ENCODE assay signal across 18 cellular contexts in the genomic region with DNA sequence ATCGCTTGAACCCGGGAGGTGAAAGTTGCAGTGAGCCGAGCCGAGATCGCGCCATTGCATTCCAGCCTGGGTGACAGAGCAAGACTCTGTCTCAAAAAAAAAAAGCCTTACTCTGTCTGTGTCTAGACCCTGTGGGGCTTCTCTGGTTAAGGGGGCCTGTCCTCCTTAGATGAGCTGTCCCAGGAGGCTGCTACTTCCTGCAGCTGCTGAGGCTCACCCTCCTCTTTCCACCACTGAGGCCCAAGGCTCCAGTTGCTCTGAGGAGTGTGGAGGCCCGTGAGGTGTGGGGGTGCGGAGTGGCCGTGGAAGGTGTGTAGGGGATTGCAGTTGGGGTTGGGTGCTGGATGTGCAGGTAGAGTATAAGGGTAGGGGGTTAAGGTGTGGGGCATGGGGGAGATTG. TPM values are rescaled to one million over a fixed set of nuclear protein-coding genes. Genes with fewer than 3 reads are reported as not detected.
DNase-seq lines count a peak whose midpoint lies in the region; ATAC-seq, FAIRE-seq and TF ChIP-seq lines count a peak whose summit lies in the region.
"Had no signal": no experiment of that assay in that cellular context is flagged by ENCODE, and none has a peak within 500 bp of the region (broad histone marks: within the 10 kb centered on the region; RNA-seq: fewer than 3 reads in every experiment).

No MANE protein-coding gene starts in this region.

- H3K9me3 ChIP-seq in BLaER1: no peaks in the 10 kb centered on the region
- no peaks in the 10 kb centered on the region for H3K9me3 ChIP-seq in CD8-positive, alpha-beta memory T cell (ENCODE audit: low read length)
- no peaks in the 10 kb centered on the region for H3K9me3 ChIP-seq in kidney (ENCODE audit: control insufficient read depth in 1 of 2, low read length in 2 of 2)
- no peaks in the 10 kb centered on the region for H3K9me3 ChIP-seq in gastrocnemius medialis
- H3K9me3 ChIP-seq: pancreas, sigmoid colon had no signal

- CTCF ChIA-PET in CD8-positive, alpha-beta memory T cell (lab: Charles Lee): no interaction called here
- CTCF ChIA-PET in activated CD8-positive, alpha-beta T cell treated with anti-CD3 and anti-CD28 coated beads, Interleukin-2, amount 10 ng/mL, durations not matched to agents 7 days and 5 days (lab: Charles Lee): no interaction called here

- peak; percentile 69 for ATAC-seq in activated CD8-positive, alpha-beta T cell treated with anti-CD3 and anti-CD28 coated beads, Interleukin-2, amount 10 ng/mL, durations not matched to agents 7 days and 5 days
- ATAC-seq in HG03520 (IDR thresholded peaks at IDR 0.05; ENCODE audit: unreplicated experiment) (no peak), gastrocnemius medialis (no peak)
- ATAC-seq: pancreas had no signal

- no peak for TF ChIP-seq POLR2A in gastrocnemius medialis (IDR thresholded peaks at IDR 0.05)

- POLR2A ChIA-PET in CD8-positive, alpha-beta memory T cell (lab: Charles Lee): interaction anchor here (0.5 kb wide), 1 partner anchor 29 kb away, joined by 3 read pairs; no protein-coding TSS in a partner anchor
- POLR2A ChIA-PET in activated CD8-positive, alpha-beta T cell treated with anti-CD3 and anti-CD28 coated beads, Interleukin-2, amount 10 ng/mL, durations not matched to agents 7 days and 5 days (lab: Charles Lee): interaction anchor here (1.0 kb wide), 1 partner anchor 12 kb away, joined by 3 read pairs; no protein-coding TSS in a partner anchor

- H3K4me3 ChIP-seq in BLaER1 (peak overlapping the region; percentile 50; the same call in 1 of the 2 replicates), kidney (ENCODE audit: low read length in 2 of 2) (no peak overlapping the region), dorsolateral prefrontal cortex (no peak overlapping the region), gastrocnemius medialis (no peak overlapping the region)
- no peak overlapping the region for H3K4me3 ChIP-seq in CD8-positive, alpha-beta memory T cell (ENCODE audit: low read length)
- H3K4me3 ChIP-seq: pancreas, sigmoid colon had no signal

- in situ Hi-C loops in gastrocnemius medialis (cut with MboI; ENCODE audit: low sequenced_read_pairs in 4 of 4): no loop called here

- H3K36me3 Mint-ChIP-seq in CD8-positive, alpha-beta memory T cell: peaks cover 0 to 3% (median 0%) of the 10 kb centered on the region in 3 donors
- H3K36me3 Mint-ChIP-seq in activated CD8-positive, alpha-beta T cell treated with anti-CD3 and anti-CD28 coated beads, Interleukin-2, amount 10 ng/mL, durations not matched to agents 7 days and 5 days (ENCODE audit: low read depth): no peaks in the 10 kb centered on the region

- H3K27ac ChIP-seq in BLaER1: peak overlapping the region; percentile 76
- H3K27ac ChIP-seq in CD8-positive, alpha-beta memory T cell (ENCODE audit: low read depth, low read length): no peak overlapping the region
- H3K27ac ChIP-seq in kidney (ENCODE audit: low read depth in 2 of 2, low read length in 2 of 2): no peak overlapping the region
- H3K27ac ChIP-seq in dorsolateral prefrontal cortex: no peak overlapping the region
- H3K27ac ChIP-seq in gastrocnemius medialis: no peak overlapping the region
- H3K27ac ChIP-seq: pancreas, sigmoid colon had no signal

- H3K27ac Mint-ChIP-seq in CD8-positive, alpha-beta memory T cell: peak overlapping the region; percentile 63 to 91 (median 82)
- H3K27ac Mint-ChIP-seq in activated CD8-positive, alpha-beta T cell treated with anti-CD3 and anti-CD28 coated beads, Interleukin-2, amount 10 ng/mL, durations not matched to agents 7 days and 5 days: peak overlapping the region; percentile 70

- H4K20me1 ChIP-seq in BLaER1: no peaks in the 10 kb centered on the region

- peak overlapping the region in 5 of 7 donors; percentile 15 to 79 (median 27) for H3K4me3 Mint-ChIP-seq in CD8-positive, alpha-beta memory T cell
- H3K4me3 Mint-ChIP-seq in activated CD8-positive, alpha-beta T cell treated with anti-CD3 and anti-CD28 coated beads, Interleukin-2, amount 10 ng/mL, durations not matched to agents 7 days and 5 days: peak overlapping the region; percentile 40

- H3K4me1 Mint-ChIP-seq in CD8-positive, alpha-beta memory T cell: peaks cover 73 to 84% (median 81%) of the 10 kb centered on the region in 3 donors
- peaks cover 66% of the 10 kb centered on the region for H3K4me1 Mint-ChIP-seq in activated CD8-positive, alpha-beta T cell treated with anti-CD3 and anti-CD28 coated beads, Interleukin-2, amount 10 ng/mL, durations not matched to agents 7 days and 5 days (ENCODE audit: low read depth)

- H3K27me3 Mint-ChIP-seq in CD8-positive, alpha-beta memory T cell: no peaks in the 10 kb centered on the region
- H3K27me3 Mint-ChIP-seq in activated CD8-positive, alpha-beta T cell treated with anti-CD3 and anti-CD28 coated beads, Interleukin-2, amount 10 ng/mL, durations not matched to agents 7 days and 5 days (ENCODE audit: low read depth): peaks cover 40% of the 10 kb centered on the region

- intact Hi-C loops in kidney (cut with DNase I): no loop called here
- intact Hi-C loops in dorsolateral prefrontal cortex (cut with DNase I): no loop called here
- intact Hi-C loops in gastrocnemius medialis (cut with DNase I; ENCODE audit: low total_unique reads): no loop called here

- H3K27me3 ChIP-seq in BLaER1 (no peaks in the 10 kb centered on the region), dorsolateral prefrontal cortex (no peaks in the 10 kb centered on the region), gastrocnemius medialis (no peaks in the 10 kb centered on the region)
- H3K27me3 ChIP-seq in CD8-positive, alpha-beta memory T cell (ENCODE audit: insufficient read depth, low read length, poor library complexity, severe bottlenecking): no peaks in the 10 kb centered on the region
- H3K27me3 ChIP-seq: pancreas, sigmoid colon had no signal

- H3K9me3 Mint-ChIP-seq in CD8-positive, alpha-beta memory T cell: no peaks in the 10 kb centered on the region
- H3K9me3 Mint-ChIP-seq in activated CD8-positive, alpha-beta T cell treated with anti-CD3 and anti-CD28 coated beads, Interleukin-2, amount 10 ng/mL, durations not matched to agents 7 days and 5 days (ENCODE audit: insufficient read depth): no peaks in the 10 kb centered on the region

- no peak for FAIRE-seq in kidney (lab: Jason Lieb, UNC)
- FAIRE-seq: endometrium, pancreas had no signal

- DNase-seq in CD8-positive, alpha-beta memory T cell: peak in 1 of 5 donors; percentile 65
- no peak for DNase-seq in activated CD8-positive, alpha-beta T cell treated with anti-CD3 and anti-CD28 coated beads, Interleukin-2, amount 10 ng/mL, durations not matched to agents 7 days and 5 days
- DNase-seq in kidney: peak; percentile 51
- no peak for DNase-seq in dorsolateral prefrontal cortex
- no peak for DNase-seq in gastrocnemius medialis
- no peak for DNase-seq in DMS79 (lab: John Stamatoyannopoulos, UW)
- DNase-seq: anterior cingulate cortex; NCI-H1930; SHP77 treated with DMSO at 0.1 percent for 48 hours; sigmoid colon; stimulated activated CD4-positive, alpha-beta T cell treated with anti-CD3 and anti-CD28 coated beads, Interleukin-1b, Interleukin-23, amount 100 ng/mL, for 48 hours; T1000 had no signal

- H3K9ac ChIP-seq in BLaER1 (peak overlapping the region; percentile 73), kidney (ENCODE audit: low read length in 2 of 2) (no peak overlapping the region)

- H3K36me3 ChIP-seq in BLaER1: no peaks in the 10 kb centered on the region
- H3K36me3 ChIP-seq in CD8-positive, alpha-beta memory T cell (ENCODE audit: insufficient read depth, low read length): no peaks in the 10 kb centered on the region
- H3K36me3 ChIP-seq in kidney (ENCODE audit: control insufficient read depth in 1 of 2, insufficient read depth in 2 of 2, low read length in 2 of 2): no peaks in the 10 kb centered on the region
- H3K36me3 ChIP-seq in gastrocnemius medialis: no peaks in the 10 kb centered on the region
- H3K36me3 ChIP-seq: pancreas, sigmoid colon had no signal

- peak overlapping the region; percentile 94 for H3K4me2 ChIP-seq in BLaER1

- peaks cover 57% of the 10 kb centered on the region for H3K4me1 ChIP-seq in BLaER1
- H3K4me1 ChIP-seq in CD8-positive, alpha-beta memory T cell (ENCODE audit: insufficient read depth, low read length): peaks cover 78% of the 10 kb centered on the region
- H3K4me1 ChIP-seq in kidney (ENCODE audit: control insufficient read depth in 1 of 2, insufficient read depth in 1 of 2, low read depth in 1 of 2, low read length in 2 of 2): no peaks in the 10 kb centered on the region
- peaks cover 4 to 10% of the 10 kb centered on the region in 2 donors for H3K4me1 ChIP-seq in gastrocnemius medialis
- H3K4me1 ChIP-seq: sigmoid colon had no signal

- TF ChIP-seq CTCF in kidney (IDR thresholded peaks at IDR 0.05; ENCODE audit: borderline replicate concordance, extremely low read depth, insufficient read depth) (no peak), dorsolateral prefrontal cortex (IDR thresholded peaks at IDR 0.05 in 54 of 56, conservative IDR thresholded peaks at IDR 0.05 in 2 of 56; ENCODE audit: low read depth in 1 of 56, partially characterized antibody in 56 of 56) (no peak), gastrocnemius medialis (IDR thresholded peaks at IDR 0.05 in 4 of 5, conservative IDR thresholded peaks at IDR 0.05 in 1 of 5) (no peak)

RNA-seq across cellular contexts. Expression of a gene that starts 22.1 kb away (rescaled TPM):
- 10 to 100 TPM; 26.4 to 27.1 TPM for total RNA-seq in CD8-positive, alpha-beta memory T cell
- 123 TPM for polyA plus RNA-seq in CD8-positive, alpha-beta memory T cell
- total RNA-seq in activated CD8-positive, alpha-beta T cell treated with anti-CD3 and anti-CD28 coated beads, Interleukin-2, amount 10 ng/mL, durations not matched to agents 7 days and 5 days: 10 to 100 TPM; 36.9 to 39.3 TPM
- total RNA-seq in kidney: 28.8 TPM
- polyA plus RNA-seq in kidney (ENCODE audit: insufficient read depth, low read depth, low replicate concordance): 4.2 TPM
- 10 to 100 TPM; 31.0 to 93.4 (median 44.7) TPM for total RNA-seq in dorsolateral prefrontal cortex
- 10 to 100 TPM in 2 of 4 donors, 1 to 10 TPM in 2; 3.4 to 22.2 (median 10.8) TPM for total RNA-seq in gastrocnemius medialis

RNA-seq across cellular contexts. Expression of a gene that starts 24.6 kb away (rescaled TPM):
- not detected for total RNA-seq in CD8-positive, alpha-beta memory T cell
- 0.31 TPM for polyA plus RNA-seq in CD8-positive, alpha-beta memory T cell
- total RNA-seq in activated CD8-positive, alpha-beta T cell treated with anti-CD3 and anti-CD28 coated beads, Interleukin-2, amount 10 ng/mL, durations not matched to agents 7 days and 5 days: not detected
- total RNA-seq in kidney: not detected
- polyA plus RNA-seq in kidney (ENCODE audit: insufficient read depth, low read depth, low replicate concordance): not detected
- 1 to 10 TPM in 35 of 120 experiments, under 1 TPM in 16, not detected in 69; 0.46 to 3.7 (median 1.3) TPM for total RNA-seq in dorsolateral prefrontal cortex
- total RNA-seq in gastrocnemius medialis: not detected
- total RNA-seq: chondrocyte, NCI-H460, sigmoid colon had no signal
